Comparison of ENCODE assay signal across 10 cellular contexts in the genomic region with DNA sequence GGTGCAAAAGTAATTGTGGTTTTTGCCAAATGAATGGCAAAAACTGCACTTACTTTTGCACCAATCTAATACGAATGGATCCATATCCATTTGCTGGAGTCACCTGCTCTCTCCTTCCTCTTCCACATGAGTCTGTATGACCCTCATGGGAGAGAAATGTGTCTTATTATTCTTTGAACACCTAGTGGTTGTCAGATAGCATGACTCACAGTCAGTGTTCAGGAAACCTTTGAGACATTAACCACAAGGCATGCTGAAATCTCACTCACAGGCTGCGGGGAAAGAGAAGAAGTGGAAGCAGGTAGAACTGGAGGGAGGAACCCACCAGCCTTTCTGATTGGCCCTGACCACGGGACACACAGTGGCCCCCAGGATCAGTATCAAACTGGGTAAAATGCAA.
DNase-seq lines count a peak whose midpoint lies in the region; ATAC-seq and TF ChIP-seq lines count a peak whose summit lies in the region.
"Had no signal": no experiment of that assay in that cellular context is flagged by ENCODE, and none has a peak within 500 bp of the region (broad histone marks: within the 10 kb centered on the region; RNA-seq: fewer than 3 reads in every experiment).

No MANE protein-coding gene starts in this region.

- no peak for TF ChIP-seq CTCF in fibroblast of lung (conservative IDR thresholded peaks at IDR 0.05 in 1 of 2, IDR thresholded peaks at IDR 0.05 in 1 of 2; ENCODE audit: low read depth in 1 of 2, low read length in 2 of 2)

- H3K4me2 ChIP-seq in fibroblast of lung (ENCODE audit: extremely low read depth, insufficient read depth, low read length), result no peak overlapping the region

- no peaks in the 10 kb centered on the region for H3K79me2 ChIP-seq in fibroblast of lung (ENCODE audit: control insufficient read depth, insufficient read depth, low read length)

- no peaks in the 10 kb centered on the region for H4K20me1 ChIP-seq in fibroblast of lung (ENCODE audit: control insufficient read depth, extremely low read depth, insufficient read depth, low read length)

- H3K27ac ChIP-seq in fibroblast of lung (ENCODE audit: insufficient read depth, low read length), result no peak overlapping the region
- H3K27ac ChIP-seq: SK-N-MC had no signal

- H3K9ac ChIP-seq in fibroblast of lung (ENCODE audit: insufficient read depth, low read length), result no peak overlapping the region

- H3K9me3 ChIP-seq in fibroblast of lung (ENCODE audit: control insufficient read depth, insufficient read depth, low read depth, low read length), result no peaks in the 10 kb centered on the region

- no peak overlapping the region for H2AFZ ChIP-seq in fibroblast of lung (ENCODE audit: low read length)

- no peak overlapping the region for H3K4me3 ChIP-seq in fibroblast of lung (replicated peaks in 1 of 4; ENCODE audit: control extremely low read depth in 1 of 4, insufficient read depth in 1 of 4, low read depth in 3 of 4, low read length in 4 of 4)
- H3K4me3 ChIP-seq: SK-N-MC had no signal

- H3K36me3 ChIP-seq in fibroblast of lung (ENCODE audit: control insufficient read depth, insufficient read depth, low read length), result no peaks in the 10 kb centered on the region

- H3K27me3 ChIP-seq in fibroblast of lung (ENCODE audit: control insufficient read depth, insufficient read depth, low read length), result no peaks in the 10 kb centered on the region

- DNase-seq in 8988T (peak; percentile 56), SIG-M5 treated with dmso at 0.1 percent for 504 hours (lab: John Stamatoyannopoulos, UW; ENCODE audit: unreplicated experiment) (peak; percentile 63), fibroblast of lung (ENCODE audit: low read depth in 2 of 2) (peak; percentile 51 to 91)
- no peak for DNase-seq in activated effector memory CD4-positive, alpha-beta T cell treated with Interleukin-2 at 50 U/mL for 16 hours
- DNase-seq: NCI-H187 had no signal

- peaks cover 16% of the 10 kb centered on the region for H3K4me1 ChIP-seq in fibroblast of lung (ENCODE audit: control insufficient read depth, extremely low read depth, insufficient read depth, low read length)

- peak; percentile 75 for ATAC-seq in HG03432 (IDR thresholded peaks at IDR 0.05; ENCODE audit: unreplicated experiment)
- ATAC-seq in GM21717 (IDR thresholded peaks at IDR 0.05; ENCODE audit: unreplicated experiment), result no peak
- no peak for ATAC-seq in GM21423 (IDR thresholded peaks at IDR 0.05; ENCODE audit: unreplicated experiment)
- no peak for ATAC-seq in HG02642 (IDR thresholded peaks at IDR 0.05; ENCODE audit: poor library complexity, unreplicated experiment)
